In the genomic region with DNA sequence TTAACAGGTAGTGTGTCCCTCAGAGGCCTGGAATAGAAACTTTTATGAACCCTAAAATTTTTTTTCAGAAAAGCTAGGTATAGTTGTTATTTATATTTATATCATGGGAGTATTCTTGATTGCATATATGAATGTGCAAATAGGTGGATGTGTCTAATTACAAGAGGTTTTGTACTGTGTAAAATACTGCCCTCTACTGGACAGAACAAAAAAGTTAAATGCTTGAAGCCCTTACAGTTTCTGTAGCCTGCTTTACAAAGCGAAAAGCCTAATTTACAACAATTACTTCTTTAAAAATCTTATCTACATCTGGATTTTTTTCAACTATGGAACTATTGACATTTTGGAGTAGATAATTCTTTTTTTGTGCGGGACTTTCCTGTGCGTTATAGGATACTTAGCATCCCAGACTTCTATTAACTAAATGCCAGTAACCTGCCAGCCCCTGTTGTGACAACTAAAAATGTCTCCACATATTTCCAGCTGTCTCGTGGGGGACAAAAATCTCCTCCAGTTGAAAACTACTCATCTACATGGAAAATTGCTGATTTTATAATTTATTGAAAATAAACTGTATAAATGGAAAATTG, we compare ENCODE assay signal across 8 cellular contexts. TPM values are rescaled to one million over a fixed set of nuclear protein-coding genes. Genes with fewer than 3 reads are reported as not detected.
DNase-seq lines count a peak whose midpoint lies in the region; ATAC-seq and TF ChIP-seq lines count a peak whose summit lies in the region.

No MANE protein-coding gene starts in this region.

- TF ChIP-seq CTCF in thoracic aorta (IDR thresholded peaks at IDR 0.05), result peak; percentile 65

- H3K36me3 Mint-ChIP-seq in activated CD4-positive, alpha-beta T cell treated with anti-CD3 and anti-CD28 coated beads, Interleukin-2, amount 10 ng/mL, durations not matched to agents 24 days and 14 days (ENCODE audit: low read depth), result no peaks in the 10 kb centered on the region

- H3K36me3 ChIP-seq in thoracic aorta, result no peaks in the 10 kb centered on the region

- H3K27me3 Mint-ChIP-seq in activated CD4-positive, alpha-beta T cell treated with anti-CD3 and anti-CD28 coated beads, Interleukin-2, amount 10 ng/mL, durations not matched to agents 24 days and 14 days, result peaks cover 6% of the 10 kb centered on the region

- peak; percentile 27 for DNase-seq in NCI-H2107 treated with DMSO at 0.1 percent for 48 hours (lab: John Stamatoyannopoulos, UW; ENCODE audit: unreplicated experiment)
- DNase-seq in NCI-H2107 (lab: John Stamatoyannopoulos, UW), result no peak
- DNase-seq in NCI-H2227 (lab: John Stamatoyannopoulos, UW; ENCODE audit: unreplicated experiment), result peak; percentile 61
- DNase-seq in astrocyte of the hippocampus (ENCODE audit: low read depth, low spot score), result peak; percentile 73
- DNase-seq in iPS-NIHi11 (ENCODE audit: low spot score), result peak; percentile 39
- DNase-seq in thoracic aorta (ENCODE audit: low spot score), result no peak
- DNase-seq in activated CD4-positive, alpha-beta T cell treated with anti-CD3 and anti-CD28 coated beads, Interleukin-2, amount 10 ng/mL, durations not matched to agents 24 days and 14 days, result no peak

- intact Hi-C loops in activated CD4-positive, alpha-beta T cell treated with anti-CD3 and anti-CD28 coated beads, Interleukin-2, amount 10 ng/mL, durations not matched to agents 24 days and 14 days (cut with micrococcal nuclease), result loop anchor here (1.0 to 2.0 kb wide), 2 partner anchors 196 to 506 kb away; no protein-coding TSS in a partner anchor

- no peaks in the 10 kb centered on the region for H3K27me3 ChIP-seq in thoracic aorta (replicated peaks; ENCODE audit: insufficient read depth)

- no peak overlapping the region for H3K27ac Mint-ChIP-seq in activated CD4-positive, alpha-beta T cell treated with anti-CD3 and anti-CD28 coated beads, Interleukin-2, amount 10 ng/mL, durations not matched to agents 24 days and 14 days

- no peaks in the 10 kb centered on the region for H3K9me3 ChIP-seq in thoracic aorta

- no peak overlapping the region for H3K27ac ChIP-seq in thoracic aorta

- H3K4me1 ChIP-seq in thoracic aorta (ENCODE audit: control insufficient read depth in 1 of 2, low read depth in 2 of 2), result no peaks in the 10 kb centered on the region

- no peak overlapping the region for H3K4me3 Mint-ChIP-seq in activated CD4-positive, alpha-beta T cell treated with anti-CD3 and anti-CD28 coated beads, Interleukin-2, amount 10 ng/mL, durations not matched to agents 24 days and 14 days

- peaks cover 7% of the 10 kb centered on the region for H3K4me1 Mint-ChIP-seq in activated CD4-positive, alpha-beta T cell treated with anti-CD3 and anti-CD28 coated beads, Interleukin-2, amount 10 ng/mL, durations not matched to agents 24 days and 14 days

- no peak overlapping the region for H3K4me3 ChIP-seq in thoracic aorta

- no peaks in the 10 kb centered on the region for H3K9me3 Mint-ChIP-seq in activated CD4-positive, alpha-beta T cell treated with anti-CD3 and anti-CD28 coated beads, Interleukin-2, amount 10 ng/mL, durations not matched to agents 24 days and 14 days

- ATAC-seq in HG02852 (IDR thresholded peaks at IDR 0.05; ENCODE audit: unreplicated experiment), result peak; percentile 67
- no peak for ATAC-seq in thoracic aorta (ENCODE audit: insufficient number of reproducible peaks, low FRiP score, low read depth)

RNA-seq across cellular contexts. Expression of gene ENPEP, which starts 35.1 kb away (rescaled TPM):
- 1 to 10 TPM in 1 of 2 donors, under 1 TPM in 1; 0.68 to 9.9 TPM for total RNA-seq in thoracic aorta
- total RNA-seq in activated CD4-positive, alpha-beta T cell treated with anti-CD3 and anti-CD28 coated beads, Interleukin-2, amount 10 ng/mL, durations not matched to agents 24 days and 14 days, result 0.36 TPM in 1 of 2 replicates, not detected in the other

Comparison
In these comparisons a context has a peak if more than half of its experiments do, and no peak if none do; other contexts are left out.
1. DNase-seq: peak in NCI-H2107 treated with DMSO at 0.1 percent for 48 hours (single experiment), NCI-H2227 (single experiment), astrocyte of the hippocampus (single experiment) and iPS-NIHi11 (single experiment); none in NCI-H2107 (single experiment), thoracic aorta (single experiment) and activated CD4-positive, alpha-beta T cell treated with anti-CD3 and anti-CD28 coated beads, Interleukin-2, amount 10 ng/mL, durations not matched to agents 24 days and 14 days (single experiment).